ENCODE assay signal across 1 cellular context in the genomic region with DNA sequence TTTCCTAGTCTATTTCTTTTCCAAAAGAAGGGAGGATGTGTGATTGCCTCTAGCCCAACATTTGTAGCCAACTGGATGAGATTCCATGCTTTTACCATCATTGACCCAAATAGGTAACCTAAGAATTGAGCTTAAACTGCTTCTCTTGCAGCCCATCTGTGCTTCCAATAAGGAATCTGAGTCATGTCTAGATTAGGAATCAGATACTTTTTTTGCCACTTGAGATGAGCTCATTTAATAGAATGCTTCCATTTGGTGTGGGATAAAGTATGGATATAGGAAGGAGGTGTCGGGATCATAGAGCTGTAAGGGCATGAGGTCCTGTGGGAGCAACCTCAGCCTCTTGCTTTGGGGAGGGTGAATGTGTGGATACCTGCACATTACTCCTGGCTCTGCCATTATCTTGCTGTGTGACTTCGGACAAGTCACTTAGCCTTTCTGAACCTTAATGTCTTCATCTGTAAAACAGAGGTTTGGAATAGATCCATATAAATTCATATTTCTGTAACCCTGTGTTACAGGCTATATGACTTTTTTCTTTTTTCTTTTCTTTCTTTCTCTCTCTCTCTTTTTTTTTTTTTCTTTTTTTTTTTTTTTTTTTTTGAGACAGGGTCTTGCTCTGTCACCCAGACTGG.
TF ChIP-seq lines count a peak whose summit lies in the region.

No MANE protein-coding gene starts in this region.

TF ChIP-seq in K562, 482 proteins besides CTCF, POLR2A, EP300 and RAD21 (continued from another document):
- TF ChIP-seq RBM34 (IDR thresholded peaks at IDR 0.05; ENCODE audit: borderline replicate concordance, insufficient read depth, low read length) (no peak), BCOR (IDR thresholded peaks at IDR 0.05) (peak; percentile 76; the same call in 1 of the 2 replicates), ZFP36 (IDR thresholded peaks at IDR 0.05; ENCODE audit: low read depth, low read length, partially characterized antibody) (peak; percentile 73), KDM1A (IDR thresholded peaks at IDR 0.05) (peak; percentile 17 to 42; a peak in 1 of 4 replicates), RBM25 (IDR thresholded peaks at IDR 0.05; ENCODE audit: low read depth, low read length, severe bottlenecking) (peak; percentile 58)
